Comparison of ENCODE assay signal across 17 cellular contexts in genomic region chr9:90974007-90974406, GRCh38.
DNase-seq lines count a peak whose midpoint lies in the region; ATAC-seq and TF ChIP-seq lines count a peak whose summit lies in the region.
"Had no signal": no experiment of that assay in that cellular context is flagged by ENCODE, and none has a peak within 500 bp of the region (broad histone marks: within the 10 kb centered on the region; RNA-seq: fewer than 3 reads in every experiment).

No MANE protein-coding gene starts in this region.

- H2AFZ ChIP-seq in osteoblast (ENCODE audit: low read length), result no peak overlapping the region

- TF ChIP-seq CTCF in GM12865 (IDR thresholded peaks at IDR 0.05; ENCODE audit: insufficient read depth, low read depth, low read length, missing control alignments), result no peak
- TF ChIP-seq CTCF in osteoblast (IDR thresholded peaks at IDR 0.05; ENCODE audit: extremely low read depth, low read depth, low read length), result no peak
- TF ChIP-seq CTCF in suprapubic skin (IDR thresholded peaks at IDR 0.05), result no peak

- intact Hi-C loops in Right ventricle myocardium superior (cut with DNase I), result no loop called here

- TF ChIP-seq EP300 in suprapubic skin (IDR thresholded peaks at IDR 0.05), result no peak

- H3K4me1 ChIP-seq in adipocyte (ENCODE audit: control insufficient read depth, insufficient read depth, low read length) (no peaks in the 10 kb centered on the region), osteoblast (ENCODE audit: insufficient read depth, low read length) (peaks cover 14% of the 10 kb centered on the region), suprapubic skin (peaks cover 46% of the 10 kb centered on the region)
- H3K4me1 ChIP-seq: Caco-2, gastrocnemius medialis, left ventricle myocardium inferior, upper lobe of right lung had no signal

- 63% methylated on average over 5 of the region's 5 CpGs for WGBS in suprapubic skin

- no peak for TF ChIP-seq POLR2A in suprapubic skin (IDR thresholded peaks at IDR 0.05)

- ATAC-seq in esophagus mucosa, result peak; percentile 51
- no peak for ATAC-seq in Right ventricle myocardium superior (ENCODE audit: poor library complexity)
- no peak for ATAC-seq in HG03460 (IDR thresholded peaks at IDR 0.05; ENCODE audit: unreplicated experiment)
- ATAC-seq: gastrocnemius medialis, upper lobe of right lung had no signal

- no peak overlapping the region for H3K9ac ChIP-seq in adipocyte (ENCODE audit: low read length)

- H4K20me1 ChIP-seq in osteoblast (ENCODE audit: insufficient read depth, low read length), result no peaks in the 10 kb centered on the region

- no peaks in the 10 kb centered on the region for H3K36me3 ChIP-seq in adipocyte (ENCODE audit: control insufficient read depth, insufficient read depth, low read length, severe bottlenecking)
- H3K36me3 ChIP-seq in osteoblast (ENCODE audit: insufficient read depth, low read length), result no peaks in the 10 kb centered on the region
- H3K36me3 ChIP-seq in suprapubic skin, result no peaks in the 10 kb centered on the region
- H3K36me3 ChIP-seq: gastrocnemius medialis, left ventricle myocardium inferior, upper lobe of right lung had no signal

- peak overlapping the region; percentile 35 for H3K4me2 ChIP-seq in osteoblast (ENCODE audit: insufficient read depth, low read length)

- H3K4me3 ChIP-seq in GM12865 (ENCODE audit: low read depth, low read length) (no peak overlapping the region), adipocyte (ENCODE audit: low read length) (no peak overlapping the region), osteoblast (ENCODE audit: insufficient read depth, low read length) (no peak overlapping the region), suprapubic skin (no peak overlapping the region)
- H3K4me3 ChIP-seq: gastrocnemius medialis, left ventricle myocardium inferior, SK-N-MC, upper lobe of right lung had no signal

- H3K9me3 ChIP-seq in adipocyte (ENCODE audit: control insufficient read depth, low read length), result no peaks in the 10 kb centered on the region
- H3K9me3 ChIP-seq in osteoblast (ENCODE audit: low read depth, low read length), result no peaks in the 10 kb centered on the region
- H3K9me3 ChIP-seq in suprapubic skin, result no peaks in the 10 kb centered on the region
- H3K9me3 ChIP-seq: Caco-2, gastrocnemius medialis, left ventricle myocardium inferior, upper lobe of right lung had no signal

- H3K27ac ChIP-seq in osteoblast (ENCODE audit: low read depth, low read length), result no peak overlapping the region
- no peak overlapping the region for H3K27ac ChIP-seq in suprapubic skin
- H3K27ac ChIP-seq: gastrocnemius medialis, left ventricle myocardium inferior, SK-N-MC, upper lobe of right lung had no signal

- H3K27me3 ChIP-seq in adipocyte (replicated peaks; ENCODE audit: control insufficient read depth, insufficient read depth, low read length) (no peaks in the 10 kb centered on the region), osteoblast (ENCODE audit: insufficient read depth, low read length) (peaks cover 3% of the 10 kb centered on the region), suprapubic skin (no peaks in the 10 kb centered on the region)
- H3K27me3 ChIP-seq: gastrocnemius medialis, upper lobe of right lung had no signal

- no peaks in the 10 kb centered on the region for H3K79me2 ChIP-seq in osteoblast (ENCODE audit: insufficient read depth, low read length)

- DNase-seq in GM12865 (ENCODE audit: low read depth), result peak; percentile 58
- DNase-seq in adipocyte (ENCODE audit: low read depth), result peak; percentile 79
- peak; percentile 61 for DNase-seq in osteoblast (ENCODE audit: insufficient read length, low spot score, missing footprints)
- DNase-seq in Right ventricle myocardium superior, result no peak
- no peak for DNase-seq in suprapubic skin (ENCODE audit: low spot score in 2 of 2)
- no peak for DNase-seq in NCI-H345 (lab: John Stamatoyannopoulos, UW)
- DNase-seq: activated CD4-positive, CD25-positive, alpha-beta regulatory T cell treated with anti-CD3 and anti-CD28 coated beads, Interleukin-2, amount 50 U/mL, for 72 hours; Caco-2; gastrocnemius medialis; left ventricle myocardium inferior; NCI-H1092; NCI-H526 treated with DMSO at 0.1 percent for 48 hours; stimulated activated naive CD4-positive, alpha-beta T cell treated with Interleukin-2 at 50 U/mL for 16 hours; upper lobe of right lung had no signal

Comparison
In these comparisons a context has a peak if more than half of its experiments do, and no peak if none do; other contexts are left out.
1. DNase-seq: peak in GM12865 (single experiment), adipocyte (single experiment) and osteoblast (single experiment); none in Right ventricle myocardium superior (single experiment), suprapubic skin (0 of 2) and NCI-H345 (single experiment).